In the genomic region with DNA sequence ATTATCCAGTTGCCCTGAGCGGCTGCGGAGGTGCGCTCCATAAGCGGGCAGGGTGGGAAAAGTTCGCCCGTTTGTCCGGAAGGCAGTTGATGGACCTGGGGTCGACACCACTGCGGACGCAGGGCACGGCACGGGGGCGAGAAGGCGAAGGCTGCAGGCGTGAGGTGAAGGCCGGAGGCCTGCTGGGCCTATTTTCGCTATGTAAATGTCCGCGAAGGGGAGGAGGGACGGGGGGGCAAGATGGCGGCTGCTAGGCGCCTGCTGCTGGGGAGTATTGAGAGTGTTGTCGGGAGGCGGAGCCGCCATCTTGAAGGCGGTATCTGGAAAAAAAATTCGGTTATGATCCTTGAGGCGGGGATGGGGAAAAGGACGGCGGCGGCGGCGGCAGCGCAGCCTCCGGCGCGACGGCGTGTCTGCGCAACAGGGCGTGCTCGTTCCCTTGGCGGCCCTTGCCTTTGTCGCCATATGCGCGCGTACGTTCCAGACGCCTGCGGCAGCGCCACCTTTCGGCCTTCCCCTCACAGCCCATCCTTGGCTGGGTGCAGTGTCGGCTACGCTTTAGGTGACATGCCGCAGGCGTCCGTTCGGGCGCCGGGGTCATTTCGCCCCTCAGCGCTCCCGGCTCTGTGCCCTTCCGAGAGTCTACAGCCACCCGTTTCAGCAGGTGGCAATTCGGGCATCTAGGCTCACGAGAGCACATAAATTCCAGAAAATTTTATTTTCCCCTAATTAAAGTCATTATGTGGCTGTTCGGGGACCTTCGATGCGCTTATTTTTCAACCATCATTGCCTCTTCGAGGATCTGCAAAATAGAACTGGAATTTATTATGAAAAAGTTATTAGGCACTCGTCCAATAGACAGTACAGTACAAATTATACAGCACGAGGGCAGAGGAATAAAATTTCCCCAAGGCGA, we compare ENCODE assay signal across 8 cellular contexts. TPM values are rescaled to one million over a fixed set of nuclear protein-coding genes. Genes with fewer than 3 reads are reported as not detected.
A peak's percentile ranks its signal among the peaks of the same experiment; 100 is the strongest.
DNase-seq lines count a peak whose midpoint lies in the region; ATAC-seq and TF ChIP-seq lines count a peak whose summit lies in the region.

No MANE protein-coding gene starts in this region.

- ATAC-seq in HG03139 (IDR thresholded peaks at IDR 0.05; ENCODE audit: unreplicated experiment), result peak; percentile 78

- no peaks in the 10 kb centered on the region for H3K27me3 Mint-ChIP-seq in T-helper 2 cell treated with Interferon-gamma antibody and Interleukin-4, amounts not matched to agents 5 μg/mL and 100 μg/mL, for 36 hours (ENCODE audit: low read depth)
- H3K27me3 Mint-ChIP-seq in endodermal cell (ENCODE audit: insufficient read depth) (no peaks in the 10 kb centered on the region), nephron progenitor cell (ENCODE audit: low read depth, poor library complexity) (no peaks in the 10 kb centered on the region)

- H3K36me3 Mint-ChIP-seq in T-helper 2 cell treated with Interferon-gamma antibody and Interleukin-4, amounts not matched to agents 5 μg/mL and 100 μg/mL, for 36 hours (ENCODE audit: low read depth), result peaks cover 26% of the 10 kb centered on the region
- H3K36me3 Mint-ChIP-seq in endodermal cell (ENCODE audit: low read depth) (no peaks in the 10 kb centered on the region), nephron progenitor cell (ENCODE audit: low read depth) (no peaks in the 10 kb centered on the region)

- H3K36me3 ChIP-seq in endodermal cell (ENCODE audit: control insufficient read depth, insufficient read depth, low read length) (no peaks in the 10 kb centered on the region), parathyroid adenoma (ENCODE audit: control insufficient read depth, insufficient read depth, low read length) (no peaks in the 10 kb centered on the region)

- H3K4me2 ChIP-seq in parathyroid adenoma (ENCODE audit: low read length), result peak overlapping the region; percentile 75

- no peaks in the 10 kb centered on the region for H3K27me3 ChIP-seq in endodermal cell (ENCODE audit: control insufficient read depth, insufficient read depth, low read length, poor library complexity, severe bottlenecking)
- no peaks in the 10 kb centered on the region for H3K27me3 ChIP-seq in parathyroid adenoma (ENCODE audit: control insufficient read depth, insufficient read depth, low read length)

- H3K9me3 ChIP-seq in endodermal cell (ENCODE audit: control insufficient read depth, low read length), result no peaks in the 10 kb centered on the region
- H3K9me3 ChIP-seq in parathyroid adenoma (ENCODE audit: control insufficient read depth, low read length), result no peaks in the 10 kb centered on the region

- H3K4me3 ChIP-seq in endodermal cell (ENCODE audit: low read length) (peak overlapping the region; percentile 90), parathyroid adenoma (ENCODE audit: low read depth, low read length) (peak overlapping the region; percentile 78)

- no peak overlapping the region for H2AFZ ChIP-seq in parathyroid adenoma

- H3K79me2 ChIP-seq in parathyroid adenoma, result no peaks in the 10 kb centered on the region

- peak overlapping the region; percentile 99 for H3K27ac Mint-ChIP-seq in T-helper 2 cell treated with Interferon-gamma antibody and Interleukin-4, amounts not matched to agents 5 μg/mL and 100 μg/mL, for 36 hours
- no peak overlapping the region for H3K27ac Mint-ChIP-seq in endodermal cell
- H3K27ac Mint-ChIP-seq in nephron progenitor cell, result no peak overlapping the region

- DNase-seq in EH (ENCODE audit: low read depth) (peak; percentile 92), endodermal cell (no peak), ureter (ENCODE audit: low spot score) (no peak), GM13977 (ENCODE audit: low spot score) (no peak), nephron progenitor cell (no peak)
- DNase-seq in T-helper 2 cell treated with Interferon-gamma antibody and Interleukin-4, amounts not matched to agents 5 μg/mL and 100 μg/mL, for 36 hours (ENCODE audit: low spot score), result peak; percentile 84

- 0 to 1% methylated on average over 18 to 68 of the region's 74 CpGs for WGBS in endodermal cell (ENCODE audit: insufficient coverage in 1 of 2, insufficient read length in 1 of 2), 2 experiments

- peak overlapping the region; percentile 89 for H3K4me3 Mint-ChIP-seq in T-helper 2 cell treated with Interferon-gamma antibody and Interleukin-4, amounts not matched to agents 5 μg/mL and 100 μg/mL, for 36 hours
- H3K4me3 Mint-ChIP-seq in endodermal cell (no peak overlapping the region), nephron progenitor cell (no peak overlapping the region)

- H3K9me3 Mint-ChIP-seq in T-helper 2 cell treated with Interferon-gamma antibody and Interleukin-4, amounts not matched to agents 5 μg/mL and 100 μg/mL, for 36 hours, result no peaks in the 10 kb centered on the region
- no peaks in the 10 kb centered on the region for H3K9me3 Mint-ChIP-seq in endodermal cell
- no peaks in the 10 kb centered on the region for H3K9me3 Mint-ChIP-seq in nephron progenitor cell

- peak overlapping the region; percentile 100 for H3K27ac ChIP-seq in endodermal cell (ENCODE audit: low read depth, low read length)
- peak overlapping the region; percentile 79 for H3K27ac ChIP-seq in parathyroid adenoma

- peak overlapping the region; percentile 99 for H3K9ac ChIP-seq in endodermal cell (ENCODE audit: extremely low read depth, low read length, poor library complexity, severe bottlenecking)
- H3K9ac ChIP-seq in parathyroid adenoma, result peak overlapping the region; percentile 19

- H3K4me1 Mint-ChIP-seq in T-helper 2 cell treated with Interferon-gamma antibody and Interleukin-4, amounts not matched to agents 5 μg/mL and 100 μg/mL, for 36 hours (ENCODE audit: low read depth), result peaks cover 19% of the 10 kb centered on the region
- no peaks in the 10 kb centered on the region for H3K4me1 Mint-ChIP-seq in endodermal cell
- no peaks in the 10 kb centered on the region for H3K4me1 Mint-ChIP-seq in nephron progenitor cell

- no peaks in the 10 kb centered on the region for H3K4me1 ChIP-seq in endodermal cell (ENCODE audit: control insufficient read depth, insufficient read depth, low read length)
- H3K4me1 ChIP-seq in parathyroid adenoma, result no peaks in the 10 kb centered on the region

- no peak for TF ChIP-seq CTCF in endodermal cell (conservative IDR thresholded peaks at IDR 0.05)
- TF ChIP-seq CTCF in parathyroid adenoma (IDR thresholded peaks at IDR 0.05), result no peak
- TF ChIP-seq CTCF in GM13977 (IDR thresholded peaks at IDR 0.05; ENCODE audit: extremely low read depth, insufficient read depth, missing control alignments), result no peak
- no peak for TF ChIP-seq CTCF in nephron progenitor cell (IDR thresholded peaks at IDR 0.05)

- in situ Hi-C loops in GM13977 (cut with MboI; ENCODE audit: low pct_unique_long_range_greater_than_20kb, low sequenced_read_pairs, unreplicated experiment), result no loop called here

RNA-seq across cellular contexts. Expression of gene ZFY, which starts 0.7 kb away (rescaled TPM):
- total RNA-seq in endodermal cell (10 to 100 TPM in 1 of 2 donors, not detected in 1; 36.7 TPM), ureter (not detected)
- 6.7 TPM for polyA plus RNA-seq in endodermal cell (2013, experiment 1 of 2)
- 7.5 TPM for polyA plus RNA-seq in endodermal cell (2013, experiment 2 of 2)

Comparison
In these comparisons a context has a peak if more than half of its experiments do, and no peak if none do; other contexts are left out.
1. DNase-seq: peak in EH (single experiment) and T-helper 2 cell treated with Interferon-gamma antibody and Interleukin-4, amounts not matched to agents 5 μg/mL and 100 μg/mL, for 36 hours (single experiment); none in endodermal cell (single experiment), ureter (single experiment), GM13977 (single experiment) and nephron progenitor cell (single experiment).